In the genomic region with DNA sequence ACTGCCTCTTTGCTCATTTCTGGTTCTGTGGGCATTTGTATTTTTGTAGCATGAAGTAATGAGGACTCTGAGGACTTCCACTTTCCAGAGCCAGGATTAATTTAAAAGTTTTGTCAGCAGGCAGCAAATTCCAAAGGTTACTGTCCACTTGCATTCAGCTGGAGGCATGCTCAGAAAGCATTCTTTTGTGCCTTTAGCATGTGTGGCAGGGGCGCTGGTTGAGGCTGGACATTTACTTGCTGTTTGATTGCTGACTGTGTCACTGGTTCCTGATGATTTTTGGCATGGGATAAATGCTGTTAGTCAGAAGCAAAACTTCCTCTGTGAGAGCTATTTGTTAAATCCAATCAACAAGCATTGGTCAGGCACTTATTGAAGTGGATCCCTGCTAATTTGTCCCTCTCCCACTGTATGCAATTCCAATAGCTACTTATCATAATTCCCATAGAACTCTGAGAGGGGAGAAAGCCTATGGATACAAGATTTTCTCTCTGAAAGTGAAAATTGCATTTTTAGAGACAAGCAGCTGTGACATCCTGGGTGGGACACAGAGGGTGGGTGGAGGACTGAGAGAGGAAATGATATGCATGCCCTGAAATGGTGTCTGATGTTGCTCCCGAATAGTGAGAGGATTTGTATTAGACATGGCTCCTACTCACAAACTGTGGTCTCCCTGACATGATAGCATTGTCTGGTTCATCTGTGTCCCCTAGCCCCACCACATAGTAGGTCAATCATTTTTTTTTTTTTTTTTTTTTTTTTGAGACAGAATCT, we compare ENCODE assay signal across 19 cellular contexts.
DNase-seq lines count a peak whose midpoint lies in the region; ATAC-seq, FAIRE-seq and TF ChIP-seq lines count a peak whose summit lies in the region.
"Had no signal": no experiment of that assay in that cellular context is flagged by ENCODE, and none has a peak within 500 bp of the region (broad histone marks: within the 10 kb centered on the region; RNA-seq: fewer than 3 reads in every experiment).

No MANE protein-coding gene starts in this region.

- no peak overlapping the region for H3T11ph ChIP-seq in H9 (ENCODE audit: low read length)

- WGBS in HepG2 (ENCODE audit: low lambda C conversion rate), result 5% methylated on average over 2 of the region's 2 CpGs
- WGBS in right lobe of liver (ENCODE audit: insufficient coverage, low coverage, low lambda C conversion rate, missing lambda C conversion rate), result 25% methylated on average over 2 of the region's 2 CpGs
- no CpG with 5 or more reads among the region's 2 CpGs for WGBS in mesendoderm (ENCODE audit: extremely low coverage, insufficient coverage, low lambda C conversion rate)
- no CpG with 5 or more reads among the region's 2 CpGs for WGBS in H9 (ENCODE audit: extremely low coverage, insufficient read length, low lambda C conversion rate)

- H2AFZ ChIP-seq in HepG2 (ENCODE audit: low read length) (no peak overlapping the region), OCI-LY7 (ENCODE audit: low read length) (no peak overlapping the region), H9 (ENCODE audit: low read length) (no peak overlapping the region)

- H2BK5ac ChIP-seq in mesendoderm (ENCODE audit: low read length) (no peak overlapping the region), H9 (ENCODE audit: insufficient read length, low read length) (no peak overlapping the region)

- H2BK120ac ChIP-seq in mesendoderm (ENCODE audit: low read depth, low read length) (no peak overlapping the region), H9 (ENCODE audit: low read depth, low read length, poor library complexity, severe bottlenecking) (no peak overlapping the region)

- H4K91ac ChIP-seq in H9 (ENCODE audit: insufficient read length, low read depth, low read length), result no peak overlapping the region

- H3K36me3 ChIP-seq in HepG2 (replicated peaks in 1 of 2; ENCODE audit: control insufficient read depth in 1 of 2, insufficient read depth in 2 of 2, low read length in 2 of 2), result no peaks in the 10 kb centered on the region
- no peaks in the 10 kb centered on the region for H3K36me3 ChIP-seq in right lobe of liver
- H3K36me3 ChIP-seq in mesendoderm (ENCODE audit: control insufficient read depth, insufficient read depth, low read length), result no peaks in the 10 kb centered on the region
- H3K36me3 ChIP-seq in OCI-LY7 (ENCODE audit: insufficient read depth, low read length), result no peaks in the 10 kb centered on the region

- intact Hi-C loops in HepG2 (cut with micrococcal nuclease; ENCODE audit: unreplicated experiment), result no loop called here
- intact Hi-C loops in right lobe of liver (cut with DNase I), result no loop called here
- intact Hi-C loops in OCI-LY7 (cut with micrococcal nuclease; ENCODE audit: unreplicated experiment), result no loop called here

- H2BK15ac ChIP-seq in mesendoderm (replicated peaks; ENCODE audit: low read depth) (no peak overlapping the region), H9 (ENCODE audit: low read depth, low read length) (no peak overlapping the region)

- TF ChIP-seq EP300 in HepG2 (IDR thresholded peaks at IDR 0.05; ENCODE audit: low read depth in 2 of 2, low read length in 2 of 2) (no peak), HepG2 (CRISPR knock-in tag; IDR thresholded peaks at IDR 0.05; ENCODE audit: borderline replicate concordance) (no peak)

- no peak overlapping the region for H3K27ac Mint-ChIP-seq in H9
- H3K27ac Mint-ChIP-seq: CD4-positive, alpha-beta T cell had no signal

- H3K79me1 ChIP-seq in mesendoderm (ENCODE audit: low read length), result no peaks in the 10 kb centered on the region
- H3K79me1 ChIP-seq in H9 (ENCODE audit: insufficient read depth, low read depth, low read length, poor library complexity, severe bottlenecking), result no peaks in the 10 kb centered on the region

- H3K4me1 ChIP-seq in HepG2 (ENCODE audit: insufficient read depth, low read length) (no peaks in the 10 kb centered on the region), right lobe of liver (no peaks in the 10 kb centered on the region), mesendoderm (ENCODE audit: control insufficient read depth, low read depth, low read length) (peaks cover 10% of the 10 kb centered on the region), OCI-LY7 (ENCODE audit: insufficient read depth, low read length, poor library complexity, severe bottlenecking) (no peaks in the 10 kb centered on the region), H9 (ENCODE audit: insufficient read depth, low read length) (no peaks in the 10 kb centered on the region)

- no peak for TF ChIP-seq RAD21 in HepG2 (CRISPR knock-in tag; IDR thresholded peaks at IDR 0.05)

- no peaks in the 10 kb centered on the region for H3K9me2 ChIP-seq in OCI-LY7 (ENCODE audit: insufficient read depth, low read length)

- H3K9ac ChIP-seq in HepG2 (ENCODE audit: insufficient read depth, low read depth, low read length) (no peak overlapping the region), mesendoderm (ENCODE audit: low read length) (no peak overlapping the region), H9 (ENCODE audit: extremely low read depth, insufficient read length, low read length) (no peak overlapping the region)

- H3K27ac ChIP-seq in HepG2 (ENCODE audit: extremely low read length, insufficient read depth, low read length) (no peak overlapping the region), right lobe of liver (no peak overlapping the region), mesendoderm (ENCODE audit: low read depth, low read length) (no peak overlapping the region), OCI-LY7 (ENCODE audit: low read depth, low read length, poor library complexity, severe bottlenecking) (no peak overlapping the region), H9 (ENCODE audit: insufficient read length, low read depth, low read length) (no peak overlapping the region)
- H3K27ac ChIP-seq: 22Rv1, RWPE1 had no signal

- H2AK5ac ChIP-seq in mesendoderm (ENCODE audit: low read length) (no peak overlapping the region), H9 (ENCODE audit: insufficient read length, low read length) (no peak overlapping the region)

- TF ChIP-seq POLR2A in HepG2 (IDR thresholded peaks at IDR 0.05; ENCODE audit: insufficient read depth in 1 of 2, low read depth in 2 of 2, low read length in 2 of 2), result no peak
- TF ChIP-seq POLR2A in right lobe of liver (IDR thresholded peaks at IDR 0.05), result no peak

- H3K9me3 ChIP-seq in HepG2 (ENCODE audit: low read length) (no peaks in the 10 kb centered on the region), right lobe of liver (no peaks in the 10 kb centered on the region), OCI-LY7 (ENCODE audit: low read length) (no peaks in the 10 kb centered on the region), H9 (ENCODE audit: control insufficient read depth, low read depth, low read length) (no peaks in the 10 kb centered on the region)

- no peak overlapping the region for H3K14ac ChIP-seq in H9 (ENCODE audit: insufficient read depth, low read length)

- no peaks in the 10 kb centered on the region for H3K23me2 ChIP-seq in H9 (ENCODE audit: insufficient read length, low read depth, low read length, poor library complexity, severe bottlenecking)

- no TSS peak for BruUV-seq in HepG2 (replicated peaks; lab: Mats Ljungman, UMichigan)
- BruUV-seq in OCI-LY7 (replicated peaks; lab: Mats Ljungman, UMichigan), result no TSS peak

- ATAC-seq in HepG2 (no peak), right lobe of liver (no peak)

- H3K27me3 Mint-ChIP-seq in H9 (ENCODE audit: low read depth), result no peaks in the 10 kb centered on the region

- H4K20me1 ChIP-seq in HepG2 (ENCODE audit: insufficient read depth, low read length) (no peaks in the 10 kb centered on the region), OCI-LY7 (ENCODE audit: insufficient read depth, low read length) (no peaks in the 10 kb centered on the region), H9 (ENCODE audit: control insufficient read depth, insufficient read depth, insufficient read length) (no peaks in the 10 kb centered on the region)

- H3K27me3 ChIP-seq in HepG2 (ENCODE audit: control insufficient read depth in 1 of 2, insufficient read depth in 2 of 2, low read length in 2 of 2), result peaks cover 0 to 5% of the 10 kb centered on the region in 2 experiments; a peak in 3 of 5 replicates
- no peaks in the 10 kb centered on the region for H3K27me3 ChIP-seq in right lobe of liver
- H3K27me3 ChIP-seq in mesendoderm (ENCODE audit: insufficient read depth, low read length, poor library complexity), result no peaks in the 10 kb centered on the region
- no peaks in the 10 kb centered on the region for H3K27me3 ChIP-seq in H9 (ENCODE audit: insufficient read depth, low read length)

- POLR2A ChIA-PET in HepG2 (lab: Yijun Ruan, JAX) (no interaction called here), OCI-LY7 (lab: Charles Lee) (interaction anchor here (0.6 kb wide), 1 partner anchor 162 kb away, joined by 3 read pairs; no protein-coding TSS in a partner anchor)

- peak overlapping the region; percentile 56 for H3K56ac ChIP-seq in mesendoderm (ENCODE audit: low read length)
- H3K56ac ChIP-seq in H9 (ENCODE audit: insufficient read length, low read depth, low read length), result no peak overlapping the region

- peaks cover 0 to 3% of the 10 kb centered on the region in 2 experiments; a peak in 3 of 5 replicates for H3K9me3 Mint-ChIP-seq in H9
- H3K9me3 Mint-ChIP-seq: CD4-positive, alpha-beta T cell had no signal

- TF ChIP-seq CTCF in HepG2 (CRISPR knock-in tag; IDR thresholded peaks at IDR 0.05) (no peak), right lobe of liver (IDR thresholded peaks at IDR 0.05) (no peak), OCI-LY7 (conservative IDR thresholded peaks at IDR 0.05; ENCODE audit: low read length) (no peak), H9 (conservative IDR thresholded peaks at IDR 0.05) (no peak)

- H3K4me3 Mint-ChIP-seq in H9, result no peak overlapping the region
- H3K4me3 Mint-ChIP-seq: CD4-positive, alpha-beta T cell had no signal

- H3K4me2 ChIP-seq in HepG2 (ENCODE audit: low read depth, low read length) (no peak overlapping the region), mesendoderm (ENCODE audit: low read length) (no peak overlapping the region), OCI-LY7 (ENCODE audit: low read length) (no peak overlapping the region), H9 (ENCODE audit: insufficient read depth, insufficient read length, low read length) (no peak overlapping the region)

- no peak overlapping the region for H4K8ac ChIP-seq in mesendoderm (ENCODE audit: low read depth, low read length)
- H4K8ac ChIP-seq in H9 (replicated peaks; ENCODE audit: insufficient read length, low read depth, low read length), result no peak overlapping the region

- H3K79me2 ChIP-seq in HepG2 (ENCODE audit: insufficient read depth, low read length) (no peaks in the 10 kb centered on the region), mesendoderm (ENCODE audit: control insufficient read depth, insufficient read depth, low read length) (no peaks in the 10 kb centered on the region), OCI-LY7 (ENCODE audit: insufficient read depth, low read depth, low read length) (no peaks in the 10 kb centered on the region), H9 (ENCODE audit: insufficient read depth, low read length) (no peaks in the 10 kb centered on the region)

- in situ Hi-C loops in HepG2 (cut with HindIII; ENCODE audit: extremely low pct_ligation_motif_present, low pct_unique_long_range_greater_than_20kb), result no loop called here

- FAIRE-seq in HepG2 (lab: Jason Lieb, UNC), result no peak
- FAIRE-seq: H1 had no signal

- no peak overlapping the region for H2BK20ac ChIP-seq in H9 (ENCODE audit: low read depth, low read length, poor library complexity, severe bottlenecking)

- CTCF ChIA-PET in HepG2 (lab: Yijun Ruan, JAX; ENCODE audit: low intra/inter-chr PET ratio, low total read pairs) (no interaction called here), OCI-LY7 (lab: Charles Lee; ENCODE audit: unreplicated experiment) (no interaction called here)

- H2BK12ac ChIP-seq in H9 (ENCODE audit: insufficient read length, low read depth, low read length), result no peak overlapping the region

- H3K36me3 Mint-ChIP-seq in H9 (ENCODE audit: insufficient read depth in 1 of 3, low read depth in 3 of 3), result no peaks in the 10 kb centered on the region

- H3K4me3 ChIP-seq in HepG2 (replicated peaks in 1 of 3; ENCODE audit: insufficient read depth in 1 of 3, low read depth in 2 of 3, low read length in 3 of 3) (no peak overlapping the region), right lobe of liver (no peak overlapping the region), mesendoderm (ENCODE audit: low read length) (no peak overlapping the region), OCI-LY7 (ENCODE audit: low read depth, low read length, poor library complexity, severe bottlenecking) (no peak overlapping the region)

- H3K23ac ChIP-seq in mesendoderm (ENCODE audit: low read length) (no peak overlapping the region), H9 (ENCODE audit: insufficient read length, low read depth, low read length) (no peak overlapping the region)

- no peak overlapping the region for H3K4ac ChIP-seq in mesendoderm (ENCODE audit: low read depth, low read length)
- H3K4ac ChIP-seq in H9 (ENCODE audit: low read depth, low read length), result no peak overlapping the region

- no peak overlapping the region for H3K18ac ChIP-seq in mesendoderm (ENCODE audit: low read length)
- no peak overlapping the region for H3K18ac ChIP-seq in H9 (ENCODE audit: insufficient read length, low read depth, low read length)

- DNase-seq in HepG2 (ENCODE audit: low spot score) (no peak), right lobe of liver (no peak), astrocyte of the hippocampus (ENCODE audit: low read depth, low spot score) (peak; percentile 42), mesendoderm (no peak), OCI-LY7 (ENCODE audit: low spot score) (no peak), H9 (no peak), NCI-H510A treated with DMSO at 0.1 percent for 48 hours (lab: John Stamatoyannopoulos, UW) (no peak)
- no peak for DNase-seq in activated CD4-positive, alpha-beta T cell treated with anti-CD3 and anti-CD28 coated beads, Interleukin-2, amount 50 U/mL, for 1 hour
- DNase-seq: CD4-positive, alpha-beta T cell; DMS153; KG1; MV-4-11; NCI-H2107; NCI-H524; NCI-H82; SIG-M5 had no signal

- H4K5ac ChIP-seq in mesendoderm (ENCODE audit: low read length) (no peak overlapping the region), H9 (ENCODE audit: insufficient read length, low read depth, low read length) (no peak overlapping the region)

- peaks cover 5 to 6% of the 10 kb centered on the region in 2 experiments for H3K4me1 Mint-ChIP-seq in H9
